ENCODE assay signal across 16 cellular contexts in the genomic region with DNA sequence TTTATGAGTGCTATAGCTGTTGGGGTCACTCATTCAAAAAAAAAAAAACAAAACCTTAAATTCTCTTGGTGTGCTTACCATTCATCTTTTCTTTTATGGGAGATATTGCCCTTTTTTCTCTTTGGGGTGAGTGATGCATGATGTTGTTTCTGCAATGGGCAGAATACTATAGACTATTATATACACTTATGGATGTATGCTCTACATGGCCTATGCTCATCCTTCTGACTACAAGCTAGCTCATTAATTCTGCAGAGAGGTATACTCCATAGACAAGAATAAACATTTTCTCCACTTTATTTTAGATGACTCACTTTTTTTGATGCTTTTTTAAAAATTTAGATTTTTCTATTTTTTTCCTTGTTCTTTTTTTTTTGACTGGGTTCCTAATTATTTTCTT.
A peak's percentile ranks its signal among the peaks of the same experiment; 100 is the strongest.
DNase-seq lines count a peak whose midpoint lies in the region; TF ChIP-seq lines count a peak whose summit lies in the region.
"Had no signal": no experiment of that assay in that cellular context is flagged by ENCODE, and none has a peak within 500 bp of the region (broad histone marks: within the 10 kb centered on the region; RNA-seq: fewer than 3 reads in every experiment).

No MANE protein-coding gene starts in this region.

- H3K36me3 ChIP-seq in breast epithelium (no peaks in the 10 kb centered on the region), tibial artery (no peaks in the 10 kb centered on the region)
- H3K36me3 ChIP-seq: esophagus squamous epithelium had no signal

- TF ChIP-seq CTCF in MCF 10A (IDR thresholded peaks at IDR 0.05; ENCODE audit: unreplicated experiment) (no peak), breast epithelium (IDR thresholded peaks at IDR 0.05) (no peak), brain (conservative IDR thresholded peaks at IDR 0.05) (no peak), nephron (IDR thresholded peaks at IDR 0.05; ENCODE audit: unreplicated experiment in 3 of 3) (no peak), tibial artery (IDR thresholded peaks at IDR 0.05) (no peak)

- H3K9me3 Mint-ChIP-seq in MCF 10A (ENCODE audit: unreplicated experiment): no peaks in the 10 kb centered on the region
- H3K9me3 Mint-ChIP-seq in brain: no peaks in the 10 kb centered on the region
- no peaks in the 10 kb centered on the region for H3K9me3 Mint-ChIP-seq in nephron
- H3K9me3 Mint-ChIP-seq: activated CD4-positive, alpha-beta memory T cell treated with anti-CD3 and anti-CD28 coated beads, Interleukin-2, amount 10 ng/mL, durations not matched to agents 7 days and 5 days; CD8-positive, alpha-beta T cell had no signal

- H3K9me3 ChIP-seq in breast epithelium: no peaks in the 10 kb centered on the region
- H3K9me3 ChIP-seq in tibial artery: no peaks in the 10 kb centered on the region
- H3K9me3 ChIP-seq: esophagus squamous epithelium had no signal

- DNase-seq in MCF 10A (ENCODE audit: unreplicated experiment) (no peak), breast epithelium (ENCODE audit: low spot score in 2 of 2) (no peak), tibial artery (no peak), cortex of kidney (lab: John Stamatoyannopoulos, UW) (no peak), glomerular visceral epithelial cell (ENCODE audit: extremely low spot score) (no peak)
- DNase-seq in stimulated activated CD4-positive, alpha-beta T cell treated with anti-CD3 and anti-CD28 coated beads, Interleukin-2, amount 100 ng/mL, for 48 hours: no peak
- DNase-seq: 8988T; activated CD4-positive, alpha-beta memory T cell treated with anti-CD3 and anti-CD28 coated beads, Interleukin-2, amount 10 ng/mL, durations not matched to agents 7 days and 5 days; CD8-positive, alpha-beta T cell; dermis blood vessel endothelial cell; esophagus squamous epithelium; immature natural killer cell; stimulated activated CD4-positive, alpha-beta T cell treated with anti-CD3 and anti-CD28 coated beads, Interleukin-15, amount 100 ng/mL, for 24 hours had no signal

- no peaks in the 10 kb centered on the region for H3K27me3 Mint-ChIP-seq in MCF 10A (ENCODE audit: insufficient read depth, unreplicated experiment)
- no peaks in the 10 kb centered on the region for H3K27me3 Mint-ChIP-seq in brain
- H3K27me3 Mint-ChIP-seq in nephron (ENCODE audit: low read depth): no peaks in the 10 kb centered on the region

- H3K4me3 ChIP-seq in breast epithelium (no peak overlapping the region), tibial artery (peak overlapping the region; percentile 35 to 38)

- CTCF ChIA-PET in MCF 10A (lab: Yijun Ruan, JAX): interaction anchor here (1.0 to 2.1 kb wide), 6 partner anchors 11 to 124 kb away, joined by 3 to 9 read pairs (median 4); no protein-coding TSS in a partner anchor

- H3K4me1 ChIP-seq in breast epithelium: no peaks in the 10 kb centered on the region
- H3K4me1 ChIP-seq in tibial artery: peaks cover 0 to 8% (median 0%) of the 10 kb centered on the region in 4 donors
- H3K4me1 ChIP-seq: parathyroid adenoma had no signal

- H3K36me3 Mint-ChIP-seq in MCF 10A (ENCODE audit: insufficient read depth, unreplicated experiment): no peaks in the 10 kb centered on the region
- H3K36me3 Mint-ChIP-seq in brain: peaks cover 16% of the 10 kb centered on the region
- no peaks in the 10 kb centered on the region for H3K36me3 Mint-ChIP-seq in nephron (ENCODE audit: low read depth)
- H3K36me3 Mint-ChIP-seq: CD8-positive, alpha-beta T cell; immature natural killer cell had no signal

- no peaks in the 10 kb centered on the region for H3K27me3 ChIP-seq in breast epithelium
- no peaks in the 10 kb centered on the region for H3K27me3 ChIP-seq in tibial artery
- H3K27me3 ChIP-seq: esophagus squamous epithelium had no signal

- BruUV-seq in MCF 10A (replicated peaks; lab: Mats Ljungman, UMichigan): no TSS peak

- H3K4me3 Mint-ChIP-seq in MCF 10A (ENCODE audit: unreplicated experiment): peak overlapping the region; percentile 50
- peak overlapping the region in 3 of 5 experiments; percentile 76 to 86 (median 82) for H3K4me3 Mint-ChIP-seq in brain
- H3K4me3 Mint-ChIP-seq in nephron: peak overlapping the region; percentile 1 to 78 (median 56)
- H3K4me3 Mint-ChIP-seq: activated CD4-positive, alpha-beta memory T cell treated with anti-CD3 and anti-CD28 coated beads, Interleukin-2, amount 10 ng/mL, durations not matched to agents 7 days and 5 days; CD8-positive, alpha-beta T cell; immature natural killer cell had no signal

- H3K27ac Mint-ChIP-seq in MCF 10A (ENCODE audit: low read depth, unreplicated experiment) (no peak overlapping the region), brain (peak overlapping the region in 3 of 5 experiments; percentile 84 to 95 (median 94)), nephron (peak overlapping the region; percentile 93 to 97 (median 95))
- H3K27ac Mint-ChIP-seq: activated CD4-positive, alpha-beta memory T cell treated with anti-CD3 and anti-CD28 coated beads, Interleukin-2, amount 10 ng/mL, durations not matched to agents 7 days and 5 days; CD8-positive, alpha-beta T cell; immature natural killer cell had no signal

- intact Hi-C loops in MCF 10A (cut with micrococcal nuclease): no loop called here
- intact Hi-C loops in breast epithelium (cut with DNase I; ENCODE audit: low total_unique reads): no loop called here
- intact Hi-C loops in tibial artery (cut with DNase I; ENCODE audit: low total_unique reads): no loop called here

- no peak overlapping the region for H3K27ac ChIP-seq in breast epithelium
- no peak overlapping the region for H3K27ac ChIP-seq in tibial artery
- H3K27ac ChIP-seq: parathyroid adenoma had no signal

- H3K4me1 Mint-ChIP-seq in MCF 10A (ENCODE audit: insufficient read depth, unreplicated experiment): peaks cover 14% of the 10 kb centered on the region
- H3K4me1 Mint-ChIP-seq in brain: peaks cover 51% of the 10 kb centered on the region
- H3K4me1 Mint-ChIP-seq in nephron: peaks cover 45% of the 10 kb centered on the region
- H3K4me1 Mint-ChIP-seq: activated CD4-positive, alpha-beta memory T cell treated with anti-CD3 and anti-CD28 coated beads, Interleukin-2, amount 10 ng/mL, durations not matched to agents 7 days and 5 days; immature natural killer cell had no signal

- POLR2A ChIA-PET in MCF 10A (lab: Yijun Ruan, JAX): interaction anchor here (0.6 to 3.3 kb wide), 7 partner anchors 9 to 252 kb away, joined by 3 to 17 read pairs (median 6); partner anchors contain the start of gene LARP7

- no peak for TF ChIP-seq POLR2A in breast epithelium (IDR thresholded peaks at IDR 0.05)

Comparison
In these comparisons a context has a peak if more than half of its experiments do, and no peak if none do; other contexts are left out.
1. H3K4me3 ChIP-seq: peak in tibial artery (2 of 2); none in breast epithelium (0 of 3).
2. Peak in every context shown above with its lines, with median percentiles within 50 percentile points of each other: H3K4me3 Mint-ChIP-seq.